Comparison of ENCODE assay signal across 8 cellular contexts in genomic region chr3:33144433-33144832, GRCh38. TPM values are rescaled to one million over a fixed set of nuclear protein-coding genes. Genes with fewer than 3 reads are reported as not detected.
DNase-seq lines count a peak whose midpoint lies in the region; ATAC-seq, FAIRE-seq and TF ChIP-seq lines count a peak whose summit lies in the region.

No MANE protein-coding gene starts in this region.

- peak; percentile 70 for DNase-seq in activated CD8-positive, alpha-beta memory T cell treated with anti-CD3 and anti-CD28 coated beads, Interleukin-2, amount 50 U/mL, for 48 hours
- DNase-seq in activated CD8-positive, alpha-beta memory T cell treated with anti-CD3 and anti-CD28 coated beads for 24 hours = no peak
- DNase-seq in erythroblast (lab: John Stamatoyannopoulos, UW) (peak; percentile 51 to 65), GM12892 (ENCODE audit: insufficient read length) (no peak)
- peak; percentile 12 to 23 for DNase-seq in stimulated activated CD8-positive, alpha-beta memory T cell treated with anti-CD3 and anti-CD28 coated beads, Interleukin-2, amount 100 ng/mL, for 48 hours (ENCODE audit: low read depth in 2 of 2)

- peak; percentile 17; the same call in 1 of the 3 replicates for ATAC-seq in SK-N-SH treated with all-trans-retinoic acid at 6 μM for 48 hours
- ATAC-seq in GM18873 (IDR thresholded peaks at IDR 0.05; ENCODE audit: low FRiP score, unreplicated experiment) = no peak
- no peak for ATAC-seq in HG03565 (IDR thresholded peaks at IDR 0.05; ENCODE audit: unreplicated experiment)

- no peak for FAIRE-seq in GM12892 (lab: Jason Lieb, UNC)

- TF ChIP-seq POLR2A in erythroblast (IDR thresholded peaks at IDR 0.05; ENCODE audit: low read length) (no peak), GM12892 (IDR thresholded peaks at IDR 0.05; ENCODE audit: low read depth, low read length) (no peak)

TF ChIP-seq in SK-N-SH treated with all-trans-retinoic acid at 6 μM for 48 hours, 23 proteins besides CTCF, POLR2A, EP300 and RAD21:
- TF ChIP-seq ZNF8 (CRISPR knock-in tag; IDR thresholded peaks at IDR 0.05) (no peak), POU6F1 (CRISPR knock-in tag; IDR thresholded peaks at IDR 0.05; ENCODE audit: borderline replicate concordance, low read depth) (no peak), CSDC2 (CRISPR knock-in tag; IDR thresholded peaks at IDR 0.05) (no peak), TSHZ2 (CRISPR knock-in tag; IDR thresholded peaks at IDR 0.05) (no peak), SNAI2 (CRISPR knock-in tag; IDR thresholded peaks at IDR 0.05) (no peak), PATZ1 (CRISPR knock-in tag; IDR thresholded peaks at IDR 0.05; ENCODE audit: borderline replicate concordance) (no peak), TCF4 (CRISPR knock-in tag; IDR thresholded peaks at IDR 0.05; ENCODE audit: borderline replicate concordance) (no peak), GLIS3 (CRISPR knock-in tag; IDR thresholded peaks at IDR 0.05) (no peak), ARNTL (CRISPR knock-in tag; IDR thresholded peaks at IDR 0.05; ENCODE audit: borderline replicate concordance, low read depth) (no peak), RARB (CRISPR knock-in tag; IDR thresholded peaks at IDR 0.05) (no peak), ESRRG (CRISPR knock-in tag; IDR thresholded peaks at IDR 0.05) (no peak), ZFP30 (CRISPR knock-in tag; IDR thresholded peaks at IDR 0.05) (no peak), ZNF565 (CRISPR knock-in tag; conservative IDR thresholded peaks at IDR 0.05; ENCODE audit: low read depth) (no peak)
TF ChIP-seq in SK-N-SH treated with all-trans-retinoic acid at 6 μM for 48 hours: peak in this region for 0.

RNA-seq across cellular contexts. Expression of gene CRTAP, which starts 30.6 kb away (rescaled TPM):
- polyA plus RNA-seq in GM12892 (2012; ENCODE audit: missing spikeins) = 24.8 TPM

RNA-seq across cellular contexts. Expression of gene GLB1, which starts 47.5 kb away (rescaled TPM):
- 19.1 TPM for polyA plus RNA-seq in GM12892 (2012; ENCODE audit: missing spikeins)

RNA-seq across cellular contexts. Expression of gene TMPPE, which starts 47.5 kb away (rescaled TPM):
- polyA plus RNA-seq in GM12892 (2012; ENCODE audit: missing spikeins) = 2.2 TPM

Comparison
In these comparisons a context has a peak if more than half of its experiments do, and no peak if none do; other contexts are left out.
1. DNase-seq: peak in activated CD8-positive, alpha-beta memory T cell treated with anti-CD3 and anti-CD28 coated beads, Interleukin-2, amount 50 U/mL, for 48 hours (single experiment), erythroblast (2 of 2) and stimulated activated CD8-positive, alpha-beta memory T cell treated with anti-CD3 and anti-CD28 coated beads, Interleukin-2, amount 100 ng/mL, for 48 hours (2 of 2); none in activated CD8-positive, alpha-beta memory T cell treated with anti-CD3 and anti-CD28 coated beads for 24 hours (single experiment) and GM12892 (single experiment).